Comparison of ENCODE assay signal across 8 cellular contexts in the genomic region with DNA sequence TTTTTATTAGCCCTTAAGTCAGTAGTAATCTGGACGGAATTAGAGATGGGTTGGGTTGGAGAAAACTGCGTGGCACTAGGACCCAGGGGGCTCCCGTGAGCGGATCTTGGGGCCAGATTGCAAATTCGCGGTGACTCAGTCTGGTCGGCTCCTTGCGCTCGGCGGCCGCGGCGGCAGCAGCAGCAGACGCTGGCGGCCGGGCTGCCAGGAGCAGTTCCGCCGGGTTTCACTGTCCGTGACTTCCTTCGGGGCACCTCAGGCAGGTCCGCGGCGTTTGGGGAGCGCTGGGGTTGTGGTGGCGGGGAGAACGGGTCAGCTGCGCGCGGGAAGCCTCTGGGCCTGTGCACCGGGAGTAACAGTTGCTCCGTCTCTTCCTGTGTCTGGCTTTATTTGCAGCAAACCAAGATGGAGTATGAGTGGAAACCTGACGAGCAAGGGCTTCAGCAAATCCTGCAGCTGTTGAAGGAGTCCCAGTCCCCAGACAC. TPM values are rescaled to one million over a fixed set of nuclear protein-coding genes. Genes with fewer than 3 reads are reported as not detected.
A peak's percentile ranks its signal among the peaks of the same experiment; 100 is the strongest.
DNase-seq lines count a peak whose midpoint lies in the region; ATAC-seq, FAIRE-seq and TF ChIP-seq lines count a peak whose summit lies in the region.

No MANE protein-coding gene starts in this region.

- H3K27me3 ChIP-seq in right cardiac atrium (ENCODE audit: control insufficient read depth, insufficient read depth) (no peaks in the 10 kb centered on the region), psoas muscle (ENCODE audit: insufficient read depth in 3 of 3, low read length in 2 of 3) (no peaks in the 10 kb centered on the region)

- ATAC-seq in HG02759 (IDR thresholded peaks at IDR 0.05; ENCODE audit: unreplicated experiment) (peak; percentile 82), right cardiac atrium (peak; percentile 97), psoas muscle (peak; percentile 93 to 95 (median 94))

- no peaks in the 10 kb centered on the region for H3K9me3 Mint-ChIP-seq in T-helper 1 cell treated with Interleukin-12 subunit alpha and Interleukin-12 subunit beta and Interleukin-4 antibody, amounts not matched to agents 30 μg/mL and 1 μg/mL, for 36 hours

- peaks cover 0 to 5% of the 10 kb centered on the region in 2 donors for H3K36me3 ChIP-seq in psoas muscle (ENCODE audit: insufficient read depth in 1 of 2, low read depth in 1 of 2)

- peak overlapping the region; percentile 71 for H3K4me3 ChIP-seq in right cardiac atrium (ENCODE audit: low read length)
- peak overlapping the region; percentile 81 for H3K4me3 ChIP-seq in psoas muscle

- peaks cover 1% of the 10 kb centered on the region for H3K4me1 ChIP-seq in right cardiac atrium (ENCODE audit: control insufficient read depth, insufficient read depth, low read length)
- peaks cover 73% of the 10 kb centered on the region for H3K4me1 ChIP-seq in psoas muscle

- H3K4me1 Mint-ChIP-seq in T-helper 1 cell treated with Interleukin-12 subunit alpha and Interleukin-12 subunit beta and Interleukin-4 antibody, amounts not matched to agents 30 μg/mL and 1 μg/mL, for 36 hours (ENCODE audit: low read depth) = peaks cover 24% of the 10 kb centered on the region

- DNase-seq in GM12892 (ENCODE audit: insufficient read length) (peak; percentile 37), NCI-H1417 (lab: John Stamatoyannopoulos, UW) (peak; percentile 84 to 86 (median 86)), right cardiac atrium (peak; percentile 92 to 95 (median 94)), psoas muscle (peak; percentile 93 to 95), urothelium cell line (ENCODE audit: low spot score) (peak; percentile 87)

- intact Hi-C loops in right cardiac atrium (cut with DNase I) = no loop called here
- intact Hi-C loops in psoas muscle (cut with DNase I) = loop anchor here in 1 of 2 donors (10.0 kb wide), 1 partner anchor 233 kb away; no protein-coding TSS in a partner anchor

- peaks cover 5% of the 10 kb centered on the region for H3K36me3 Mint-ChIP-seq in T-helper 1 cell treated with Interleukin-12 subunit alpha and Interleukin-12 subunit beta and Interleukin-4 antibody, amounts not matched to agents 30 μg/mL and 1 μg/mL, for 36 hours (ENCODE audit: low read depth)

- H3K27ac ChIP-seq in angular gyrus (ENCODE audit: low read depth, low read length) (peak overlapping the region; percentile 85), right cardiac atrium (ENCODE audit: low read length) (peak overlapping the region; percentile 94), psoas muscle (peak overlapping the region; percentile 95)

- peak; percentile 25 for TF ChIP-seq CTCF in psoas muscle (IDR thresholded peaks at IDR 0.05)

- peak overlapping the region; percentile 97 for H3K27ac Mint-ChIP-seq in T-helper 1 cell treated with Interleukin-12 subunit alpha and Interleukin-12 subunit beta and Interleukin-4 antibody, amounts not matched to agents 30 μg/mL and 1 μg/mL, for 36 hours

- peaks cover 21% of the 10 kb centered on the region for H3K27me3 Mint-ChIP-seq in T-helper 1 cell treated with Interleukin-12 subunit alpha and Interleukin-12 subunit beta and Interleukin-4 antibody, amounts not matched to agents 30 μg/mL and 1 μg/mL, for 36 hours (ENCODE audit: low read depth)

- peak overlapping the region; percentile 95 for H3K4me3 Mint-ChIP-seq in T-helper 1 cell treated with Interleukin-12 subunit alpha and Interleukin-12 subunit beta and Interleukin-4 antibody, amounts not matched to agents 30 μg/mL and 1 μg/mL, for 36 hours

- H3K9me3 ChIP-seq in right cardiac atrium (ENCODE audit: control insufficient read depth, low read length) = no peaks in the 10 kb centered on the region
- no peaks in the 10 kb centered on the region for H3K9me3 ChIP-seq in psoas muscle

- FAIRE-seq in GM12892 (lab: Jason Lieb, UNC) (peak; percentile 98), urothelium cell line (lab: Jason Lieb, UNC) (no peak)

- TF ChIP-seq POLR2A in GM12892 (IDR thresholded peaks at IDR 0.05; ENCODE audit: low read depth, low read length) = peak; percentile 97

- WGBS in right cardiac atrium = under 1% methylated on average over 32 of the region's 32 CpGs
- 0 to 1% (median 0%) methylated on average over 29 to 32 of the region's 32 CpGs for WGBS in psoas muscle, 3 donors

RNA-seq across cellular contexts. Expression of a gene that starts 31.6 kb away (rescaled TPM):
- polyA plus RNA-seq in GM12892 (2012; ENCODE audit: missing spikeins) = 37.0 TPM
- total RNA-seq in right cardiac atrium (10 to 100 TPM; 68.2 to 73.8 (median 71.6) TPM), psoas muscle (10 to 100 TPM; 64.0 to 99.2 (median 77.6) TPM)
- polyA plus RNA-seq in right cardiac atrium (11.3 TPM), psoas muscle (100 to 1,000 TPM in 1 of 3 donors, 10 to 100 TPM in 2; 15.0 to 115 (median 23.2) TPM)

Comparison
In these comparisons a context has a peak if more than half of its experiments do, and no peak if none do; other contexts are left out.
1. Peak in every context shown above with its lines: DNase-seq, ATAC-seq, H3K4me3 ChIP-seq and H3K27ac ChIP-seq.
2. DNase-seq: peak in every context shown above with its lines; median percentile 94 in right cardiac atrium; 94 in psoas muscle; 87 in urothelium cell line; 86 in NCI-H1417; 37 in GM12892.